10 cellular contexts compared by ENCODE assay signal in the genomic region with DNA sequence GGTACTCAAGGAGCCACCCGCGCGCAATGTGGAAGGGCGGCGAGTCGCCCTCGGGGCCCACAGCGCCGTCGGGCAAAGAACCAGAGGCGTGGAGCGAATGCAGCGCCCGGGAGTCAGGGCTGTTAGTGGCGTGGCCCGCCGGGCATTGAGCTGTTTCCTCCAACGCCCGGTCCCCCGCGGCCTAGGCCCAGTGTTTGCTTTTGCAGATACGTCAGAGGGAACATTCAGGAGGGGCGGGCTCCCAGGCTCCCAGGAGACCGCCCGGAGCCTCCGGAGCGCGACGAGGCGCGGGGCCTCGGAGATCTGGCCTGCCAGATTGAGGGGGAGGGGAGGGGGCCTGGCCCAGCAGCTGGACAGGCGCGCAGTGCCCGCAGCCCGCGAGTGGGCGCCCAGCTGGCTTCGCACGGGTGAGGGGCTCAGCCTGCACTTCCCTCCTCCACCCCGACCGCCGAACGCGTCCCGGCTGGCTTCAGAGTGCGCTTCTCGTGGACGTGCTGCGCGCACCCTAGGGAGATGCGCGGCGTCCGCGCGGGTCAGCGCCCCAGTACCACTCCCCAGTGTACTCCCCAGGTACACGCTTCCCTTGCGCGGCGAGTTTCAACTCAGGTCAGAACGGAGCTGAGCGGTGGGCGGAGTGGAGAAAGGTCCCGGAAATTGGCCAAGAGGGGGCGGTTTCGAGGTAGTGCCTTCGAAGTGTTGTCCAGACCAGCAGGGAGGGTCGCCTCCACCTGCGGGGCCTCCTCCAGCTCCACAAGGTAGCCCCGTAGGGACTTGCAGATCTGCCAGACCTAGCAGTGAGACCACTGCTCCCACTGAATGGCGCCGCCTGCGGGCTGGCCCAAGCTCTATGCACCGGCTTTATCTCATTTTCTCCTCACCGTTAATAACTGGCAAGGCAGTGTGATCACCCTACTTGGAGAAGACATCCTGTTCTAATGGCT.
DNase-seq lines count a peak whose midpoint lies in the region; ATAC-seq, FAIRE-seq and TF ChIP-seq lines count a peak whose summit lies in the region.
"Had no signal": no experiment of that assay in that cellular context is flagged by ENCODE, and none has a peak within 500 bp of the region (broad histone marks: within the 10 kb centered on the region; RNA-seq: fewer than 3 reads in every experiment).

No MANE protein-coding gene starts in this region.

- ATAC-seq in K562 = peak; percentile 55
- no peak for ATAC-seq in HG03521 (IDR thresholded peaks at IDR 0.05; ENCODE audit: unreplicated experiment)
- ATAC-seq in HG03095 (IDR thresholded peaks at IDR 0.05; ENCODE audit: unreplicated experiment) = no peak

- no peak for DNase-seq in K562 (ENCODE audit: extremely low read depth in 1 of 4, low spot score in 3 of 4)
- DNase-seq in retina = peak; percentile 70
- no peak for DNase-seq in NOMO-1 treated with DMSO at 0.1 percent for 48 hours (lab: John Stamatoyannopoulos, UW; ENCODE audit: unreplicated experiment)
- DNase-seq in uterus = no peak
- DNase-seq: NCI-H146; stimulated activated naive CD4-positive, alpha-beta T cell treated with Interleukin-2 at 50 U/mL for 16 hours had no signal

- no peak overlapping the region for H2AFZ ChIP-seq in K562 (ENCODE audit: low read depth, low read length)

- H3K36me3 ChIP-seq in ES-I3 (ENCODE audit: insufficient read depth, low read length) = no peaks in the 10 kb centered on the region
- H3K36me3 ChIP-seq in K562 (ENCODE audit: control insufficient read depth, insufficient read depth, low read length) = no peaks in the 10 kb centered on the region
- H3K36me3 ChIP-seq in iPS-18a (ENCODE audit: control insufficient read depth, low read depth, low read length) = no peaks in the 10 kb centered on the region
- no peaks in the 10 kb centered on the region for H3K36me3 ChIP-seq in uterus

- H3K27ac ChIP-seq in K562 (ENCODE audit: extremely low read depth, low read depth, low read length) (no peak overlapping the region), iPS-18a (ENCODE audit: low read length) (no peak overlapping the region), uterus (no peak overlapping the region)

- no peak for TF ChIP-seq RAD21 in K562 (CRISPR knock-in tag; conservative IDR thresholded peaks at IDR 0.05 in 1 of 2, IDR thresholded peaks at IDR 0.05 in 1 of 2)

- H3K9me3 ChIP-seq in ES-I3 (ENCODE audit: control insufficient read depth, insufficient read depth, low read length) (no peaks in the 10 kb centered on the region), K562 (replicated peaks; ENCODE audit: control insufficient read depth, insufficient read depth, low read depth, low read length) (no peaks in the 10 kb centered on the region), iPS-18a (ENCODE audit: control insufficient read depth, low read depth, low read length) (no peaks in the 10 kb centered on the region), uterus (no peaks in the 10 kb centered on the region)

- CTCF ChIA-PET in K562 (lab: Yijun Ruan, JAX; ENCODE audit: low intra/inter-chr PET ratio) = no interaction called here

- no peaks in the 10 kb centered on the region for H3K79me2 ChIP-seq in K562 (ENCODE audit: control insufficient read depth, insufficient read depth, low read length)

- BruUV-seq in K562 (replicated peaks; lab: Mats Ljungman, UMichigan) = no TSS peak

- H4K20me1 ChIP-seq in K562 (replicated peaks; ENCODE audit: control insufficient read depth, insufficient read depth, low read length) = no peaks in the 10 kb centered on the region

- H3K4me2 ChIP-seq in K562 (ENCODE audit: insufficient read depth, low read length) = no peak overlapping the region

- FAIRE-seq in K562 (lab: Jason Lieb, UNC) = no peak

- in situ Hi-C loops in K562 (cut with MboI) = no loop called here

- TF ChIP-seq POLR2A in K562 (conservative IDR thresholded peaks at IDR 0.05) (no peak), uterus (IDR thresholded peaks at IDR 0.05) (no peak)

- POLR2A ChIA-PET in K562 (lab: Yijun Ruan, JAX) = no interaction called here

- WGBS in K562 (ENCODE audit: insufficient coverage, low coverage, missing lambda C conversion rate) = 36% methylated on average over 50 of the region's 77 CpGs

- intact Hi-C loops in K562 (cut with micrococcal nuclease) = no loop called here
- intact Hi-C loops in uterus (cut with DNase I; ENCODE audit: low total_unique reads) = no loop called here

- H3K4me3 ChIP-seq in K562 = no peak overlapping the region
- H3K4me3 ChIP-seq in iPS-18a (ENCODE audit: low read length) = peak overlapping the region; percentile 67
- no peak overlapping the region for H3K4me3 ChIP-seq in uterus

- H3K4me1 ChIP-seq in ES-I3 (ENCODE audit: insufficient read depth, low read length) (peaks cover 12% of the 10 kb centered on the region), K562 (replicated peaks in 1 of 2; ENCODE audit: control insufficient read depth in 2 of 2, insufficient read depth in 2 of 2, low read length in 2 of 2) (peaks cover 0 to 11% of the 10 kb centered on the region in 2 experiments; a peak in 1 of 5 replicates), iPS-18a (ENCODE audit: control insufficient read depth, low read depth, low read length) (peaks cover 8% of the 10 kb centered on the region), uterus (peaks cover 0 to 14% of the 10 kb centered on the region in 2 donors)

- H3K27me3 ChIP-seq in K562 (ENCODE audit: control insufficient read depth in 2 of 2, insufficient read depth in 2 of 2, low read length in 2 of 2) (peaks cover 21 to 48% of the 10 kb centered on the region in 2 experiments; a peak in 4 of 5 replicates), iPS-18a (ENCODE audit: control insufficient read depth, insufficient read depth, low read length) (peaks cover 100% of the 10 kb centered on the region), uterus (peaks cover 11 to 62% of the 10 kb centered on the region in 2 donors)

- no peaks in the 10 kb centered on the region for H3K9me1 ChIP-seq in K562 (ENCODE audit: control insufficient read depth, insufficient read depth, low read length)

- peak overlapping the region; percentile 77 for H3K9ac ChIP-seq in ES-I3 (ENCODE audit: low read depth, low read length)
- no peak overlapping the region; a peak in 1 of 4 replicates for H3K9ac ChIP-seq in K562 (ENCODE audit: insufficient read depth in 1 of 2, low read depth in 2 of 2, low read length in 2 of 2)
- H3K9ac ChIP-seq in iPS-18a (ENCODE audit: low read length) = no peak overlapping the region

- TF ChIP-seq CTCF in K562 (IDR thresholded peaks at IDR 0.05 in 2 of 3, conservative IDR thresholded peaks at IDR 0.05 in 1 of 3; ENCODE audit: insufficient read depth in 2 of 3, low read depth in 1 of 3, low read length in 3 of 3) = peak in 2 of 3 experiments; percentile 15 to 27; a peak in 1 of 6 replicates
- TF ChIP-seq CTCF in uterus (IDR thresholded peaks at IDR 0.05) = no peak

- TF ChIP-seq EP300 in K562 (IDR thresholded peaks at IDR 0.05; ENCODE audit: low read length) = no peak

TF ChIP-seq in K562, 482 proteins besides CTCF, POLR2A, EP300 and RAD21 (continues in another document):
- TF ChIP-seq YY1 (IDR thresholded peaks at IDR 0.05; ENCODE audit: borderline replicate concordance in 1 of 3, control insufficient read depth in 1 of 3, extremely low read depth in 1 of 3, insufficient read depth in 3 of 3, insufficient read length in 1 of 3, insufficient replicate concordance in 2 of 3, low read depth in 1 of 3, low read length in 2 of 3) (no peak), ATF1 (CRISPR knock-in tag; IDR thresholded peaks at IDR 0.05) (no peak), ATF1 (tag; IDR thresholded peaks at IDR 0.05) (no peak), MEF2D (tag; conservative IDR thresholded peaks at IDR 0.05; ENCODE audit: low read depth) (no peak), TEAD1 (CRISPR knock-in tag; IDR thresholded peaks at IDR 0.05) (no peak)
- TF ChIP-seq, protein P1, sequence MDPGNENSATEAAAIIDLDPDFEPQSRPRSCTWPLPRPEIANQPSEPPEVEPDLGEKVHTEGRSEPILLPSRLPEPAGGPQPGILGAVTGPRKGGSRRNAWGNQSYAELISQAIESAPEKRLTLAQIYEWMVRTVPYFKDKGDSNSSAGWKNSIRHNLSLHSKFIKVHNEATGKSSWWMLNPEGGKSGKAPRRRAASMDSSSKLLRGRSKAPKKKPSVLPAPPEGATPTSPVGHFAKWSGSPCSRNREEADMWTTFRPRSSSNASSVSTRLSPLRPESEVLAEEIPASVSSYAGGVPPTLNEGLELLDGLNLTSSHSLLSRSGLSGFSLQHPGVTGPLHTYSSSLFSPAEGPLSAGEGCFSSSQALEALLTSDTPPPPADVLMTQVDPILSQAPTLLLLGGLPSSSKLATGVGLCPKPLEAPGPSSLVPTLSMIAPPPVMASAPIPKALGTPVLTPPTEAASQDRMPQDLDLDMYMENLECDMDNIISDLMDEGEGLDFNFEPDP (CRISPR knock-in tag; IDR thresholded peaks at IDR 0.05) = no peak
- TF ChIP-seq, protein P2, sequence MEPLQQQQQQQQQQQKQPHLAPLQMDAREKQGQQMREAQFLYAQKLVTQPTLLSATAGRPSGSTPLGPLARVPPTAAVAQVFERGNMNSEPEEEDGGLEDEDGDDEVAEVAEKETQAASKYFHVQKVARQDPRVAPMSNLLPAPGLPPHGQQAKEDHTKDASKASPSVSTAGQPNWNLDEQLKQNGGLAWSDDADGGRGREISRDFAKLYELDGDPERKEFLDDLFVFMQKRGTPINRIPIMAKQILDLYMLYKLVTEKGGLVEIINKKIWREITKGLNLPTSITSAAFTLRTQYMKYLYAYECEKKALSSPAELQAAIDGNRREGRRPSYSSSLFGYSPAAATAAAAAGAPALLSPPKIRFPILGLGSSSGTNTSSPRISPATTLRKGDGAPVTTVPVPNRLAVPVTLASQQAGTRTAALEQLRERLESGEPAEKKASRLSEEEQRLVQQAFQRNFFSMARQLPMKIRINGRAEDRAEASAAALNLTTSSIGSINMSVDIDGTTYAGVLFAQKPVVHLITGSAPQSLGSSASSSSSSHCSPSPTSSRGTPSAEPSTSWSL (CRISPR knock-in tag; IDR thresholded peaks at IDR 0.05; ENCODE audit: borderline replicate concordance) = no peak

Comparison
In these comparisons a context has a peak if more than half of its experiments do, and no peak if none do; other contexts are left out.
1. CTCF ChIP-seq: peak in K562 (2 of 3); none in uterus (0 of 4).